ENCODE assay signal across 8 cellular contexts in genomic region chr9:19471737-19472648, GRCh38.
DNase-seq lines count a peak whose midpoint lies in the region; ATAC-seq and TF ChIP-seq lines count a peak whose summit lies in the region.

No MANE protein-coding gene starts in this region.

- peak overlapping the region; percentile 9 for H3K4me3 Mint-ChIP-seq in activated naive CD4-positive, alpha-beta T cell treated with anti-CD3 and anti-CD28 coated beads for 36 hours

- no peaks in the 10 kb centered on the region for H3K9me3 Mint-ChIP-seq in activated naive CD4-positive, alpha-beta T cell treated with anti-CD3 and anti-CD28 coated beads for 36 hours

- H2AFZ ChIP-seq in PC-3 (ENCODE audit: low read length), result peak overlapping the region; percentile 75
- peak overlapping the region; percentile 40 for H2AFZ ChIP-seq in osteoblast (ENCODE audit: low read length)

- H3F3A ChIP-seq in PC-3 (ENCODE audit: low read length, unreplicated experiment), result no peaks in the 10 kb centered on the region

- no peaks in the 10 kb centered on the region for H3K36me3 Mint-ChIP-seq in activated naive CD4-positive, alpha-beta T cell treated with anti-CD3 and anti-CD28 coated beads for 36 hours (ENCODE audit: low read depth)

- peaks cover 3% of the 10 kb centered on the region for H3K27me3 Mint-ChIP-seq in activated naive CD4-positive, alpha-beta T cell treated with anti-CD3 and anti-CD28 coated beads for 36 hours (ENCODE audit: low read depth)

- H3K27ac Mint-ChIP-seq in activated naive CD4-positive, alpha-beta T cell treated with anti-CD3 and anti-CD28 coated beads for 36 hours, result no peak overlapping the region

- H3K4me1 ChIP-seq in PC-3 (ENCODE audit: insufficient read depth, low read length) (no peaks in the 10 kb centered on the region), osteoblast (ENCODE audit: insufficient read depth, low read length) (peaks cover 8% of the 10 kb centered on the region), aorta (ENCODE audit: control insufficient read depth in 1 of 2, insufficient read depth in 2 of 2, low read length in 2 of 2) (no peaks in the 10 kb centered on the region)

- H3K9ac ChIP-seq in PC-3 (ENCODE audit: low read length), result no peak overlapping the region

- peak overlapping the region; percentile 74 for H3K4me2 ChIP-seq in PC-3 (ENCODE audit: low read length)
- peak overlapping the region; percentile 61 for H3K4me2 ChIP-seq in osteoblast (ENCODE audit: insufficient read depth, low read length)

- peak; percentile 84 for DNase-seq in D341Med (ENCODE audit: low spot score)
- DNase-seq in GM20000 (ENCODE audit: low spot score), result peak; percentile 73
- peak; percentile 48 for DNase-seq in HPDE6-E6E7 (ENCODE audit: extremely low spot score)
- DNase-seq in PC-3, result peak; percentile 73
- peak; percentile 77 for DNase-seq in activated naive CD4-positive, alpha-beta T cell treated with anti-CD3 and anti-CD28 coated beads for 36 hours
- DNase-seq in germinal center (ENCODE audit: low spot score), result peak; percentile 67
- peak; percentile 92 for DNase-seq in osteoblast (ENCODE audit: insufficient read length, low spot score, missing footprints)
- DNase-seq in aorta, result peak; percentile 61 to 84

- H3K9me3 ChIP-seq in PC-3 (ENCODE audit: low read length), result no peaks in the 10 kb centered on the region
- no peaks in the 10 kb centered on the region for H3K9me3 ChIP-seq in osteoblast (ENCODE audit: low read depth, low read length)
- H3K9me3 ChIP-seq in aorta (ENCODE audit: control insufficient read depth, low read length), result no peaks in the 10 kb centered on the region

- 8 to 12% methylated on average over 18 of the region's 18 CpGs for WGBS in aorta, 2 donors

- H3K79me2 ChIP-seq in PC-3 (ENCODE audit: low read length) (no peaks in the 10 kb centered on the region), osteoblast (ENCODE audit: insufficient read depth, low read length) (no peaks in the 10 kb centered on the region)

- TF ChIP-seq CTCF in GM20000 (IDR thresholded peaks at IDR 0.05; ENCODE audit: extremely low read depth, missing control alignments) (peak; percentile 91), PC-3 (conservative IDR thresholded peaks at IDR 0.05; ENCODE audit: low read depth, low read length) (peak; percentile 79), osteoblast (IDR thresholded peaks at IDR 0.05; ENCODE audit: extremely low read depth, low read depth, low read length) (peak; percentile 82)

- peak; percentile 81 for ATAC-seq in PC-3
- peak; percentile 49 for ATAC-seq in aorta (ENCODE audit: low FRiP score)

- no peaks in the 10 kb centered on the region for H3K36me3 ChIP-seq in PC-3 (ENCODE audit: low read depth, low read length)
- H3K36me3 ChIP-seq in osteoblast (ENCODE audit: insufficient read depth, low read length), result no peaks in the 10 kb centered on the region
- no peaks in the 10 kb centered on the region for H3K36me3 ChIP-seq in aorta (ENCODE audit: control insufficient read depth in 1 of 2, insufficient read depth in 2 of 2, low read length in 1 of 2)

- CTCF ChIA-PET in PC-3 (lab: Charles Lee), result interaction anchor here (1.1 kb wide), 1 partner anchor 170 kb away, joined by 3 read pairs; no protein-coding TSS in a partner anchor
- CTCF ChIA-PET in activated naive CD4-positive, alpha-beta T cell treated with anti-CD3 and anti-CD28 coated beads for 36 hours (lab: Charles Lee), result interaction anchor here (0.5 to 2.7 kb wide), 8 partner anchors 15 to 386 kb away, joined by 3 to 12 read pairs (median 4); no protein-coding TSS in a partner anchor

- peaks cover 14% of the 10 kb centered on the region for H3K4me1 Mint-ChIP-seq in activated naive CD4-positive, alpha-beta T cell treated with anti-CD3 and anti-CD28 coated beads for 36 hours (ENCODE audit: low read depth)

- H4K20me1 ChIP-seq in PC-3 (ENCODE audit: low read length) (no peaks in the 10 kb centered on the region), osteoblast (ENCODE audit: insufficient read depth, low read length) (no peaks in the 10 kb centered on the region)

- BruUV-seq in PC-3 (replicated peaks; lab: Mats Ljungman, UMichigan), result no TSS peak

- POLR2A ChIA-PET in PC-3 (lab: Charles Lee; ENCODE audit: unreplicated experiment), result no interaction called here

- H3K9me2 ChIP-seq in PC-3 (replicated peaks; ENCODE audit: low read length), result no peaks in the 10 kb centered on the region

- H3K27me3 ChIP-seq in PC-3 (ENCODE audit: low read length) (peaks cover 3% of the 10 kb centered on the region; the same call in 1 of the 2 replicates), osteoblast (ENCODE audit: insufficient read depth, low read length) (peaks cover 16% of the 10 kb centered on the region), aorta (ENCODE audit: control insufficient read depth in 1 of 2, insufficient read depth in 2 of 2, low read length in 1 of 2) (no peaks in the 10 kb centered on the region)

- intact Hi-C loops in PC-3 (cut with micrococcal nuclease), result no loop called here
- intact Hi-C loops in activated naive CD4-positive, alpha-beta T cell treated with anti-CD3 and anti-CD28 coated beads for 36 hours (cut with micrococcal nuclease), result loop anchor here (1.0 to 10.0 kb wide), 6 partner anchors 21 to 1083 kb away; no protein-coding TSS in a partner anchor
- intact Hi-C loops in aorta (cut with DNase I), result no loop called here

- H3K4me3 ChIP-seq in PC-3 (ENCODE audit: low read length) (peak overlapping the region; percentile 35; the same call in 1 of the 2 replicates), osteoblast (ENCODE audit: insufficient read depth, low read length) (peak overlapping the region; percentile 4), aorta (ENCODE audit: low read length in 2 of 2) (no peak overlapping the region)

- H3K27ac ChIP-seq in PC-3 (ENCODE audit: low read length) (no peak overlapping the region), osteoblast (ENCODE audit: low read depth, low read length) (no peak overlapping the region), aorta (ENCODE audit: low read depth in 1 of 2, low read length in 2 of 2) (no peak overlapping the region)

Comparison
In these comparisons a context has a peak if more than half of its experiments do, and no peak if none do; other contexts are left out.
1. H3K4me3 ChIP-seq: peak in PC-3 (single experiment) and osteoblast (single experiment); none in aorta (0 of 2).
2. Peak in every context shown above with its lines, with median percentiles within 50 percentile points of each other: DNase-seq and CTCF ChIP-seq.